18 cellular contexts compared by ENCODE assay signal in the genomic region with DNA sequence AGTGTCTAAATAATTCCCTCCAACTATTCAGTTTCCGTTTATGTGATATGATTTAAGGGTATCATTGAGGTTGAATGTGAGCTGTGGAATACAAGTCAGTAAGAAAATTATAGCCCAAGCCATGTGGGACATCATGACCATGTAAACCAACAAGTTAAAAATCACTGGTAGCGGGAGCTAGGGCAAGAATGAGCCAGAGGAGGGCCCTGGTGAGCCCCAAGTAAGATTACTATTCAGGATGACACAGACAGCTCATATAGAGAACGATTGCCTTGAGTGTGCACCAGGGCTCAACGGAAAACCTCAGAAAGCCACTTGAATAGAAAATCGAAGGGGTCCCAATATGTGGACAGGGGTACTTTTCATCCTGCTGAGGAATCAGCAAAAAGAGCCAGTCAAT.
DNase-seq lines count a peak whose midpoint lies in the region; ATAC-seq, FAIRE-seq and TF ChIP-seq lines count a peak whose summit lies in the region.
"Had no signal": no experiment of that assay in that cellular context is flagged by ENCODE, and none has a peak within 500 bp of the region (broad histone marks: within the 10 kb centered on the region; RNA-seq: fewer than 3 reads in every experiment).

No MANE protein-coding gene starts in this region.

- no peaks in the 10 kb centered on the region for H3K27me3 ChIP-seq in uterus
- H3K27me3 ChIP-seq: stomach had no signal

- CTCF ChIA-PET in A549 (lab: Yijun Ruan, JAX), result interaction anchor here (0.6 to 1.4 kb wide), 2 partner anchors 10 to 322 kb away, joined by 3 read pairs; no protein-coding TSS in a partner anchor

- H3K4me1 ChIP-seq in A549 (peaks cover 41% of the 10 kb centered on the region), uterus (peaks cover 0 to 4% of the 10 kb centered on the region in 2 donors)

- TF ChIP-seq CTCF in A549 (IDR thresholded peaks at IDR 0.05) (no peak), uterus (IDR thresholded peaks at IDR 0.05) (no peak)

- H3K4me3 ChIP-seq in A549 (no peak overlapping the region), uterus (no peak overlapping the region)
- H3K4me3 ChIP-seq: psoas muscle, stomach had no signal

- POLR2A ChIA-PET in A549 (lab: Yijun Ruan, JAX), result no interaction called here

- intact Hi-C loops in uterus (cut with DNase I; ENCODE audit: low total_unique reads), result no loop called here

- in situ Hi-C loops in SK-MEL-5 (cut with HindIII; ENCODE audit: low pct_unique_long_range_greater_than_20kb, low sequenced_read_pairs), result no loop called here

- DNase-seq in A549 (ENCODE audit: low read depth in 1 of 2, low spot score in 1 of 2) (peak in 1 of 2 experiments; percentile 33), SK-MEL-5 (ENCODE audit: low read depth, low spot score) (peak; percentile 72), iPS-NIHi11 (ENCODE audit: low spot score) (peak; percentile 39), uterus (no peak), NCI-H2227 (lab: John Stamatoyannopoulos, UW; ENCODE audit: unreplicated experiment) (no peak)
- DNase-seq in stimulated activated CD8-positive, alpha-beta memory T cell treated with anti-CD3 and anti-CD28 coated beads, Interleukin-4, amount 100 ng/mL, for 48 hours, result no peak
- DNase-seq: activated CD4-positive, CD25-positive, alpha-beta regulatory T cell treated with anti-CD3 and anti-CD28 coated beads, Interleukin-2, amount 50 U/mL, for 72 hours; activated CD8-positive, alpha-beta memory T cell treated with anti-CD3 and anti-CD28 coated beads, Interleukin-2, amount 50 U/mL, for 4 hours; activated naive CD4-positive, alpha-beta T cell treated with anti-CD3 and anti-CD28 coated beads, Interleukin-2, amount 50 U/mL, for 16 hours; AML-193; naive B cell; NCI-H1930; psoas muscle; stomach had no signal

- no peak for TF ChIP-seq EP300 in A549 (IDR thresholded peaks at IDR 0.05)

- 75% methylated on average over 5 of the region's 5 CpGs for WGBS in A549 (ENCODE audit: missing lambda C conversion rate)

- peaks cover 12% of the 10 kb centered on the region for H3K9me3 ChIP-seq in A549
- H3K9me3 ChIP-seq in uterus, result no peaks in the 10 kb centered on the region
- H3K9me3 ChIP-seq: psoas muscle, stomach had no signal

- FAIRE-seq in A549 (lab: Jason Lieb, UNC), result no peak
- FAIRE-seq: D721Med had no signal

- 0 out of 5 replicates have a peak, but pooled peaks of 1 of the 2 experiments have one; percentile 16 for TF ChIP-seq RAD21 in A549 (conservative IDR thresholded peaks at IDR 0.05 in 1 of 2, IDR thresholded peaks at IDR 0.05 in 1 of 2)

- H3K27ac ChIP-seq in A549 (peak overlapping the region; percentile 73 to 83; a peak in 5 of 6 replicates), uterus (no peak overlapping the region)
- H3K27ac ChIP-seq: psoas muscle, RWPE1, stomach had no signal

- H3K4me2 ChIP-seq in A549, result no peak overlapping the region

- H3K36me3 ChIP-seq in uterus, result no peaks in the 10 kb centered on the region
- H3K36me3 ChIP-seq: stomach had no signal

- TF ChIP-seq POLR2A in A549 (IDR thresholded peaks at IDR 0.05; ENCODE audit: low read length), result no peak
- no peak for TF ChIP-seq POLR2A in uterus (IDR thresholded peaks at IDR 0.05)

- ATAC-seq in A549 (no peak), GM18868 (IDR thresholded peaks at IDR 0.05; ENCODE audit: unreplicated experiment) (peak; percentile 60), GM19397 (IDR thresholded peaks at IDR 0.05; ENCODE audit: unreplicated experiment) (no peak)
- ATAC-seq: psoas muscle had no signal

TF ChIP-seq in A549, 52 proteins besides CTCF, POLR2A, EP300 and RAD21:
- no peak for TF ChIP-seq ESRRA (IDR thresholded peaks at IDR 0.05; ENCODE audit: borderline replicate concordance, low read length)
- TF ChIP-seq, protein P1, sequence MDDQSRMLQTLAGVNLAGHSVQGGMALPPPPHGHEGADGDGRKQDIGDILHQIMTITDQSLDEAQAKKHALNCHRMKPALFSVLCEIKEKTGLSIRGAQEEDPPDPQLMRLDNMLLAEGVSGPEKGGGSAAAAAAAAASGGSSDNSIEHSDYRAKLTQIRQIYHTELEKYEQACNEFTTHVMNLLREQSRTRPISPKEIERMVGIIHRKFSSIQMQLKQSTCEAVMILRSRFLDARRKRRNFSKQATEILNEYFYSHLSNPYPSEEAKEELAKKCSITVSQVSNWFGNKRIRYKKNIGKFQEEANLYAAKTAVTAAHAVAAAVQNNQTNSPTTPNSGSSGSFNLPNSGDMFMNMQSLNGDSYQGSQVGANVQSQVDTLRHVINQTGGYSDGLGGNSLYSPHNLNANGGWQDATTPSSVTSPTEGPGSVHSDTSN (IDR thresholded peaks at IDR 0.05), result no peak
- TF ChIP-seq, protein P2, sequence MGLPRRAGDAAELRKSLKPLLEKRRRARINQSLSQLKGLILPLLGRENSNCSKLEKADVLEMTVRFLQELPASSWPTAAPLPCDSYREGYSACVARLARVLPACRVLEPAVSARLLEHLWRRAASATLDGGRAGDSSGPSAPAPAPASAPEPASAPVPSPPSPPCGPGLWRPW (IDR thresholded peaks at IDR 0.05), result no peak
- TF ChIP-seq, protein P3, sequence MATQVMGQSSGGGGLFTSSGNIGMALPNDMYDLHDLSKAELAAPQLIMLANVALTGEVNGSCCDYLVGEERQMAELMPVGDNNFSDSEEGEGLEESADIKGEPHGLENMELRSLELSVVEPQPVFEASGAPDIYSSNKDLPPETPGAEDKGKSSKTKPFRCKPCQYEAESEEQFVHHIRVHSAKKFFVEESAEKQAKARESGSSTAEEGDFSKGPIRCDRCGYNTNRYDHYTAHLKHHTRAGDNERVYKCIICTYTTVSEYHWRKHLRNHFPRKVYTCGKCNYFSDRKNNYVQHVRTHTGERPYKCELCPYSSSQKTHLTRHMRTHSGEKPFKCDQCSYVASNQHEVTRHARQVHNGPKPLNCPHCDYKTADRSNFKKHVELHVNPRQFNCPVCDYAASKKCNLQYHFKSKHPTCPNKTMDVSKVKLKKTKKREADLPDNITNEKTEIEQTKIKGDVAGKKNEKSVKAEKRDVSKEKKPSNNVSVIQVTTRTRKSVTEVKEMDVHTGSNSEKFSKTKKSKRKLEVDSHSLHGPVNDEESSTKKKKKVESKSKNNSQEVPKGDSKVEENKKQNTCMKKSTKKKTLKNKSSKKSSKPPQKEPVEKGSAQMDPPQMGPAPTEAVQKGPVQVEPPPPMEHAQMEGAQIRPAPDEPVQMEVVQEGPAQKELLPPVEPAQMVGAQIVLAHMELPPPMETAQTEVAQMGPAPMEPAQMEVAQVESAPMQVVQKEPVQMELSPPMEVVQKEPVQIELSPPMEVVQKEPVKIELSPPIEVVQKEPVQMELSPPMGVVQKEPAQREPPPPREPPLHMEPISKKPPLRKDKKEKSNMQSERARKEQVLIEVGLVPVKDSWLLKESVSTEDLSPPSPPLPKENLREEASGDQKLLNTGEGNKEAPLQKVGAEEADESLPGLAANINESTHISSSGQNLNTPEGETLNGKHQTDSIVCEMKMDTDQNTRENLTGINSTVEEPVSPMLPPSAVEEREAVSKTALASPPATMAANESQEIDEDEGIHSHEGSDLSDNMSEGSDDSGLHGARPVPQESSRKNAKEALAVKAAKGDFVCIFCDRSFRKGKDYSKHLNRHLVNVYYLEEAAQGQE (IDR thresholded peaks at IDR 0.05), result no peak
- TF ChIP-seq JUN (IDR thresholded peaks at IDR 0.05), result no peak
- no peak for TF ChIP-seq ZSCAN20 (CRISPR knock-in tag; IDR thresholded peaks at IDR 0.05)
- no peak for TF ChIP-seq NFE2L2 (conservative IDR thresholded peaks at IDR 0.05; ENCODE audit: low read length)
- TF ChIP-seq FOSL2 (IDR thresholded peaks at IDR 0.05), result no peak
- no peak for TF ChIP-seq FOSL2 (CRISPR knock-in tag; IDR thresholded peaks at IDR 0.05)
- no peak for TF ChIP-seq HDAC2 (IDR thresholded peaks at IDR 0.05)
- TF ChIP-seq RARB (CRISPR knock-in tag; IDR thresholded peaks at IDR 0.05), result no peak
- no peak for TF ChIP-seq FOSB (CRISPR knock-in tag; IDR thresholded peaks at IDR 0.05)
- no peak for TF ChIP-seq JUNB (IDR thresholded peaks at IDR 0.05)
- no peak for TF ChIP-seq SREBF2 (IDR thresholded peaks at IDR 0.05)
- no peak for TF ChIP-seq KDM1A (IDR thresholded peaks at IDR 0.05; ENCODE audit: low read depth)
- TF ChIP-seq NR3C1 (IDR thresholded peaks at IDR 0.05), result no peak
- no peak for TF ChIP-seq TFCP2L1 (CRISPR knock-in tag; IDR thresholded peaks at IDR 0.05)

Comparison
In these comparisons a context has a peak if more than half of its experiments do, and no peak if none do; other contexts are left out.
1. DNase-seq: peak in SK-MEL-5 (single experiment) and iPS-NIHi11 (single experiment); none in uterus (0 of 2), stimulated activated CD8-positive, alpha-beta memory T cell treated with anti-CD3 and anti-CD28 coated beads, Interleukin-4, amount 100 ng/mL, for 48 hours (single experiment) and NCI-H2227 (single experiment).
2. H3K27ac ChIP-seq: peak in A549 (2 of 2); none in uterus (0 of 2).